Comparison of ENCODE assay signal across 1 cellular context in genomic region chr12:120138366-120138765, GRCh38.
TF ChIP-seq lines count a peak whose summit lies in the region.

No MANE protein-coding gene starts in this region.

TF ChIP-seq in GM23338, 12 proteins besides CTCF, POLR2A, EP300 and RAD21 (continued from another document):
- TF ChIP-seq ETS1 (IDR thresholded peaks at IDR 0.05) (no peak), POLR2AphosphoS5 (IDR thresholded peaks at IDR 0.05; ENCODE audit: low read depth) (no peak), STAT1 (IDR thresholded peaks at IDR 0.05; ENCODE audit: unreplicated experiment) (no peak), REST (IDR thresholded peaks at IDR 0.05; ENCODE audit: unreplicated experiment) (no peak), NANOG (IDR thresholded peaks at IDR 0.05; ENCODE audit: borderline replicate concordance) (no peak), ZNF114 (CRISPR knock-in tag; IDR thresholded peaks at IDR 0.05) (no peak), EZH2phosphoT487 (IDR thresholded peaks at IDR 0.05; ENCODE audit: unreplicated experiment) (no peak), EZH2 (IDR thresholded peaks at IDR 0.05; ENCODE audit: low read depth, unreplicated experiment) (no peak), CREB1 (CRISPR knock-in tag; IDR thresholded peaks at IDR 0.05; ENCODE audit: low read depth) (no peak), ZNF331 (CRISPR knock-in tag; IDR thresholded peaks at IDR 0.05; ENCODE audit: low read depth) (no peak)
